29 cellular contexts compared by ENCODE assay signal in the genomic region with DNA sequence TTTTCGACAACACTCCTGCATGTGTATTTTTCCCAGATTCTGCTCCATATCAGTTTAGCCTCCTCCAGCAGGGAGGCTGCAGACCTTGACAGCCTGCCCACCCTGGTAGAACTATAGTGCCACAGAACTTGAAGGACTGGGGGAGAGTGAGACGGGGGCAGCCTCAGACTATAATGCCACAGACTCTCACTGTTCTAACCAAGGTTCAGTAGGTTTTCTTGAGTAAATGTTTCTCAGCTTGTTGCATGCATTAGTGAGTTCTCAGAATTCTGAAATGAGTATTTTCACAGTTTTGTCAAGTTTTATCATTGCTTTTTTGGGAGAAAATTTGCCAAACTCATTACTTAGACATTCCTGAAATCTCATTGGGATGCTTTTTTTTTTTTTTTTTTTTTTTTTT.
A peak's percentile ranks its signal among the peaks of the same experiment; 100 is the strongest.
DNase-seq lines count a peak whose midpoint lies in the region; TF ChIP-seq lines count a peak whose summit lies in the region.
"Had no signal": no experiment of that assay in that cellular context is flagged by ENCODE, and none has a peak within 500 bp of the region (broad histone marks: within the 10 kb centered on the region; RNA-seq: fewer than 3 reads in every experiment).

No MANE protein-coding gene starts in this region.

- no TSS peak for BruUV-seq in Caco-2 (replicated peaks; lab: Mats Ljungman, UMichigan)

- DNase-seq in osteoblast (ENCODE audit: insufficient read length, low spot score, missing footprints) (peak; percentile 32), Caco-2 (no peak), ACHN (no peak)
- DNase-seq: 8988T; AML-193; BE2C; C1 segment of cervical spinal cord; Calu3; CD4-positive, alpha-beta memory T cell; CD4-positive, alpha-beta T cell; CD4-positive, CD25-positive, alpha-beta regulatory T cell; CD8-positive, alpha-beta memory T cell; CD8-positive, alpha-beta T cell; COR-L47; DMS 273 treated with DMSO at 0.1 percent for 48 hours; DMS153; DMS53; DMS79; DMS79 treated with DMSO at 0.1 percent for 48 hours; DND-41; EL had no signal

- no peak overlapping the region for H3K4me2 ChIP-seq in osteoblast (ENCODE audit: insufficient read depth, low read length)
- H3K4me2 ChIP-seq: A549; BLaER1; BLaER1 treated with 17β-estradiol and CSF1 and Interleukin-3, amounts not matched to agents 10 nM and 100 nM had no signal

- H3K4me1 Mint-ChIP-seq in Caco-2 (ENCODE audit: low read depth, unreplicated experiment), result no peaks in the 10 kb centered on the region
- H3K4me1 Mint-ChIP-seq: B cell had no signal

- POLR2A ChIA-PET in HEK293 (lab: Yijun Ruan, JAX) (no interaction called here), Caco-2 (lab: Charles Lee) (no interaction called here)

- no peaks in the 10 kb centered on the region for H3K9me3 Mint-ChIP-seq in Caco-2 (ENCODE audit: unreplicated experiment)

- CTCF ChIA-PET in HEK293 (lab: Yijun Ruan, JAX), result interaction anchor here (0.7 kb wide), 1 partner anchor 195 kb away, joined by 4 read pairs; no protein-coding TSS in a partner anchor
- CTCF ChIA-PET in Caco-2 (lab: Charles Lee), result no interaction called here

- no peaks in the 10 kb centered on the region for H3K36me3 Mint-ChIP-seq in Caco-2 (ENCODE audit: insufficient read depth, unreplicated experiment)
- H3K36me3 Mint-ChIP-seq: CD4-positive, CD25-positive, alpha-beta regulatory T cell; CD8-positive, alpha-beta T cell had no signal

- no peaks in the 10 kb centered on the region for H3K27me3 Mint-ChIP-seq in Caco-2 (ENCODE audit: insufficient read depth, unreplicated experiment)
- H3K27me3 Mint-ChIP-seq: B cell; CD4-positive, alpha-beta memory T cell; CD4-positive, alpha-beta T cell; CD4-positive, CD25-positive, alpha-beta regulatory T cell; CD8-positive, alpha-beta memory T cell had no signal

- no peaks in the 10 kb centered on the region for H3K79me2 ChIP-seq in osteoblast (ENCODE audit: insufficient read depth, low read length)

- H3K9me3 ChIP-seq in HEK293 (ENCODE audit: control insufficient read depth, insufficient read depth, low read depth, low read length) (no peaks in the 10 kb centered on the region), osteoblast (ENCODE audit: low read depth, low read length) (no peaks in the 10 kb centered on the region), Caco-2 (no peaks in the 10 kb centered on the region)

- H3K27ac ChIP-seq in HEK293 (ENCODE audit: extremely low read depth, low read depth, low read length) (no peak overlapping the region), osteoblast (ENCODE audit: low read depth, low read length) (no peak overlapping the region)
- H3K27ac ChIP-seq: 22Rv1; A549; BLaER1; BLaER1 treated with 17β-estradiol and CSF1 and Interleukin-3, amounts not matched to agents 10 nM and 100 nM; C4-2B had no signal

- no peaks in the 10 kb centered on the region for H4K20me1 ChIP-seq in osteoblast (ENCODE audit: insufficient read depth, low read length)
- H4K20me1 ChIP-seq: BLaER1 had no signal

- in situ Hi-C loops in ACHN (cut with HindIII; ENCODE audit: low pct_ligation_motif_present, low pct_unique_long_range_greater_than_20kb, low sequenced_read_pairs), result no loop called here

- no peak overlapping the region for H3K4me3 Mint-ChIP-seq in Caco-2 (ENCODE audit: unreplicated experiment)
- H3K4me3 Mint-ChIP-seq: B cell; CD14-positive monocyte; CD4-positive, alpha-beta memory T cell; CD4-positive, alpha-beta T cell; CD4-positive, CD25-positive, alpha-beta regulatory T cell; CD8-positive, alpha-beta memory T cell; CD8-positive, alpha-beta T cell had no signal

- no peak overlapping the region for H2AFZ ChIP-seq in osteoblast (ENCODE audit: low read length)

- no peaks in the 10 kb centered on the region for H3K27me3 ChIP-seq in osteoblast (ENCODE audit: insufficient read depth, low read length)
- H3K27me3 ChIP-seq in Caco-2 (replicated peaks; ENCODE audit: control insufficient read depth, insufficient read depth, low read length), result no peaks in the 10 kb centered on the region
- H3K27me3 ChIP-seq: BE2C; BLaER1; BLaER1 treated with 17β-estradiol and CSF1 and Interleukin-3, amounts not matched to agents 10 nM and 100 nM had no signal

- intact Hi-C loops in Caco-2 (cut with micrococcal nuclease; ENCODE audit: unreplicated experiment), result no loop called here

- no peak overlapping the region for H3K27ac Mint-ChIP-seq in Caco-2 (ENCODE audit: unreplicated experiment)
- H3K27ac Mint-ChIP-seq: B cell; CD4-positive, alpha-beta T cell; CD8-positive, alpha-beta memory T cell; CD8-positive, alpha-beta T cell had no signal

- no peak for TF ChIP-seq CTCF in HEK293 (tag by site-specific recombination; IDR thresholded peaks at IDR 0.05)
- no peak for TF ChIP-seq CTCF in osteoblast (IDR thresholded peaks at IDR 0.05; ENCODE audit: extremely low read depth, low read depth, low read length)
- TF ChIP-seq CTCF in Caco-2 (IDR thresholded peaks at IDR 0.05; ENCODE audit: insufficient read depth in 1 of 2, low read depth in 1 of 2, low read length in 1 of 2, severe bottlenecking in 1 of 2, unreplicated experiment in 1 of 2), result no peak

- H3K4me1 ChIP-seq in HEK293 (ENCODE audit: control insufficient read depth, insufficient read depth, low read length) (no peaks in the 10 kb centered on the region), osteoblast (ENCODE audit: insufficient read depth, low read length) (peaks cover 3% of the 10 kb centered on the region), Caco-2 (no peaks in the 10 kb centered on the region)
- H3K4me1 ChIP-seq: BE2C; BLaER1; BLaER1 treated with 17β-estradiol and CSF1 and Interleukin-3, amounts not matched to agents 10 nM and 100 nM had no signal

- H3K36me3 ChIP-seq in HEK293 (ENCODE audit: control insufficient read depth in 2 of 2, insufficient read depth in 1 of 2, low read length in 2 of 2) (no peaks in the 10 kb centered on the region), osteoblast (ENCODE audit: insufficient read depth, low read length) (no peaks in the 10 kb centered on the region), Caco-2 (ENCODE audit: control insufficient read depth, insufficient read depth, low read length) (no peaks in the 10 kb centered on the region)
- H3K36me3 ChIP-seq: BE2C had no signal

- H3K4me3 ChIP-seq in HEK293 (ENCODE audit: low read depth, low read length) (no peak overlapping the region), osteoblast (ENCODE audit: insufficient read depth, low read length) (no peak overlapping the region), Caco-2 (ENCODE audit: low read depth, low read length) (no peak overlapping the region)
- H3K4me3 ChIP-seq: A549; BLaER1; BLaER1 treated with 17β-estradiol and CSF1 and Interleukin-3, amounts not matched to agents 10 nM and 100 nM had no signal

TF ChIP-seq in HEK293, 187 proteins besides CTCF, POLR2A, EP300 and RAD21:
- TF ChIP-seq ZNF664 (tag by site-specific recombination; IDR thresholded peaks at IDR 0.05) (no peak), ZNF677 (tag by site-specific recombination; IDR thresholded peaks at IDR 0.05) (peak; percentile 96)
